ENCODE assay signal across 9 cellular contexts in genomic region chrX:17374619-17375360, GRCh38. TPM values are rescaled to one million over a fixed set of nuclear protein-coding genes. Genes with fewer than 3 reads are reported as not detected.
DNase-seq lines count a peak whose midpoint lies in the region; ATAC-seq and TF ChIP-seq lines count a peak whose summit lies in the region.
"Had no signal": no experiment of that assay in that cellular context is flagged by ENCODE, and none has a peak within 500 bp of the region (broad histone marks: within the 10 kb centered on the region; RNA-seq: fewer than 3 reads in every experiment).

TSS of gene NHS (plus strand) at chrX:17375200. CDS start at chrX:17375758, 558 bp downstream.

- H3K9me3 Mint-ChIP-seq in progenitor cell of endocrine pancreas (ENCODE audit: low read depth), result peaks cover under 1% of the 10 kb centered on the region
- H3K9me3 Mint-ChIP-seq: T-helper 1 cell treated with Interleukin-12 subunit alpha and Interleukin-12 subunit beta and Interleukin-4 antibody, amounts not matched to agents 30 μg/mL and 1 μg/mL, for 36 hours had no signal

- H3K9ac ChIP-seq in Karpas-422 (ENCODE audit: low read length), result no peak within 1 kb of the TSS

- intact Hi-C loops in adrenal gland (cut with DNase I), result no loop called here
- intact Hi-C loops in heart right ventricle (cut with DNase I), result loop anchor here in 7 of 10 donors (5.0 to 10.0 kb wide), 9 partner anchors 130 to 318 kb away; no protein-coding TSS in a partner anchor

- H3K4me1 ChIP-seq in adrenal gland (replicated peaks in 1 of 2) (no peaks in the 10 kb centered on the region), heart right ventricle (peaks cover 0 to 7% (median 0%) of the 10 kb centered on the region in 9 donors), Karpas-422 (ENCODE audit: low read length) (no peaks in the 10 kb centered on the region)

- peak within 1 kb of the TSS; percentile 89 for H3K4me3 Mint-ChIP-seq in progenitor cell of endocrine pancreas (ENCODE audit: low read depth)
- H3K4me3 Mint-ChIP-seq: T-helper 1 cell treated with Interleukin-12 subunit alpha and Interleukin-12 subunit beta and Interleukin-4 antibody, amounts not matched to agents 30 μg/mL and 1 μg/mL, for 36 hours had no signal

- H3K36me3 ChIP-seq in adrenal gland (replicated peaks in 1 of 2) (no peaks in the 10 kb centered on the region), heart right ventricle (no peaks in the 10 kb centered on the region), Karpas-422 (ENCODE audit: insufficient read depth, low read length) (no peaks in the 10 kb centered on the region)

- ATAC-seq in heart right ventricle, result peak; percentile 77 to 92 (median 90)

- H3K27ac ChIP-seq in adrenal gland (peak within 1 kb of the TSS in 4 of 5 donors; percentile 37 to 78 (median 56)), heart right ventricle (peak within 1 kb of the TSS in 5 of 10 donors; percentile 15 to 39 (median 31)), Karpas-422 (ENCODE audit: low read length) (no peak within 1 kb of the TSS)

- H3K27ac Mint-ChIP-seq in progenitor cell of endocrine pancreas, result peak within 1 kb of the TSS; percentile 63
- H3K27ac Mint-ChIP-seq: T-helper 1 cell treated with Interleukin-12 subunit alpha and Interleukin-12 subunit beta and Interleukin-4 antibody, amounts not matched to agents 30 μg/mL and 1 μg/mL, for 36 hours had no signal

- peak; percentile 86 for DNase-seq in ELF-1 (ENCODE audit: low read depth, low spot score)
- peak; percentile 14 for DNase-seq in NCI-H1417 treated with DMSO at 0.1 percent for 48 hours (lab: John Stamatoyannopoulos, UW)
- peak; percentile 66 to 81 (median 73) for DNase-seq in adrenal gland
- peak; percentile 56 to 63 for DNase-seq in heart right ventricle
- DNase-seq in progenitor cell of endocrine pancreas (ENCODE audit: low spot score, unreplicated experiment), result peak; percentile 86
- DNase-seq in Karpas-422, result no peak
- DNase-seq in stimulated activated naive CD4-positive, alpha-beta T cell (lab: John Stamatoyannopoulos, UW), result no peak
- DNase-seq in NCI-H2029 (lab: John Stamatoyannopoulos, UW), result no peak

- no peaks in the 10 kb centered on the region for H3K79me2 ChIP-seq in Karpas-422 (ENCODE audit: low read length)

- H3K9me3 ChIP-seq in adrenal gland (replicated peaks in 1 of 3) (no peaks in the 10 kb centered on the region), heart right ventricle (peaks cover 0 to 6% (median 0%) of the 10 kb centered on the region in 11 donors), Karpas-422 (ENCODE audit: low read length) (no peaks in the 10 kb centered on the region; the same call in 1 of the 2 replicates)

- H3K36me3 Mint-ChIP-seq in progenitor cell of endocrine pancreas (ENCODE audit: insufficient read depth), result peaks cover 4% of the 10 kb centered on the region

- H3K4me1 Mint-ChIP-seq in progenitor cell of endocrine pancreas (ENCODE audit: low read depth), result peaks cover 24% of the 10 kb centered on the region

- H3K4me3 ChIP-seq in adrenal gland (peak within 1 kb of the TSS; percentile 18 to 68 (median 42)), heart right ventricle (peak within 1 kb of the TSS; percentile 18 to 60 (median 58)), Karpas-422 (ENCODE audit: low read length) (no peak within 1 kb of the TSS)

- no peak within 1 kb of the TSS for H2AFZ ChIP-seq in Karpas-422 (ENCODE audit: low read length)

- H4K20me1 ChIP-seq in Karpas-422 (ENCODE audit: insufficient read depth, low read depth, low read length), result no peaks in the 10 kb centered on the region

- 6 to 46% (median 16%) methylated on average over 10 to 52 of the region's 52 CpGs for WGBS in adrenal gland, 4 donors
- 3 to 4% methylated on average over 29 to 50 of the region's 52 CpGs for WGBS in heart right ventricle, 2 donors

- peaks cover 15% of the 10 kb centered on the region for H3K27me3 Mint-ChIP-seq in progenitor cell of endocrine pancreas

- H3K27me3 ChIP-seq in adrenal gland (peaks cover 3% of the 10 kb centered on the region), heart right ventricle (peaks cover 0 to 70% (median 0%) of the 10 kb centered on the region in 7 donors), Karpas-422 (ENCODE audit: low read length) (no peaks in the 10 kb centered on the region)

- no peaks in the 10 kb centered on the region for H3K9me2 ChIP-seq in Karpas-422 (replicated peaks; ENCODE audit: insufficient read depth, low read length)

- TF ChIP-seq CTCF in adrenal gland (IDR thresholded peaks at IDR 0.05), result peak in 5 of 6 experiments; percentile 13 to 48 (median 37)
- TF ChIP-seq CTCF in heart right ventricle (IDR thresholded peaks at IDR 0.05), result peak; percentile 20 to 59 (median 44)
- peak; percentile 81 for TF ChIP-seq CTCF in progenitor cell of endocrine pancreas (IDR thresholded peaks at IDR 0.05; ENCODE audit: unreplicated experiment)

- TF ChIP-seq POLR2A in adrenal gland (IDR thresholded peaks at IDR 0.05), result peak in 1 of 2 donors; percentile 31

- H3K4me2 ChIP-seq in Karpas-422 (ENCODE audit: low read depth, low read length, poor library complexity, severe bottlenecking), result no peak within 1 kb of the TSS

RNA-seq across cellular contexts. Expression of gene NHS, which starts in this region (rescaled TPM):
- total RNA-seq in adrenal gland (10 to 100 TPM in 1 of 8 donors, 1 to 10 TPM in 7; 4.5 to 12.5 (median 6.8) TPM), heart right ventricle (1 to 10 TPM in 8 of 10 donors, under 1 TPM in 2; 0.78 to 2.7 (median 1.3) TPM), progenitor cell of endocrine pancreas (102 and 117 TPM in 2 replicates)
- polyA plus RNA-seq in adrenal gland (10 to 100 TPM in 1 of 3 donors, 1 to 10 TPM in 2; 4.4 to 10.2 (median 7.8) TPM), heart right ventricle (under 1 TPM; 0.20 to 0.95 TPM)
- 0.15 TPM in 1 of 2 replicates, not detected in the other for total RNA-seq in Karpas-422 (2014; rRNA removed; shearing (Covaris generic); ENCODE audit: low replicate concordance)

Comparison
In these comparisons a context has a peak if more than half of its experiments do, and no peak if none do; other contexts are left out.
1. DNase-seq: peak in ELF-1 (single experiment), NCI-H1417 treated with DMSO at 0.1 percent for 48 hours (single experiment), adrenal gland (7 of 7), heart right ventricle (2 of 2) and progenitor cell of endocrine pancreas (single experiment); none in Karpas-422 (single experiment), stimulated activated naive CD4-positive, alpha-beta T cell (0 of 6) and NCI-H2029 (single experiment).
2. intact Hi-C loops: an anchor here in heart right ventricle (5.0 to 10.0 kb wide); none called in adrenal gland.
3. Peak in every context shown above with its lines, with median percentiles within 50 percentile points of each other: CTCF ChIP-seq.